Comparison of ENCODE assay signal across 18 cellular contexts in genomic region chr14:95180966-95181733, GRCh38.
"Had no signal": no experiment of that assay in that cellular context is flagged by ENCODE, and none has a peak within 500 bp of the region (broad histone marks: within the 10 kb centered on the region; RNA-seq: fewer than 3 reads in every experiment).

No MANE protein-coding gene starts in this region.

- DNase-seq: activated CD4-positive, alpha-beta memory T cell treated with anti-CD3 and anti-CD28 coated beads for 36 hours; activated CD4-positive, alpha-beta T cell treated with anti-CD3 and anti-CD28 coated beads for 48 hours; activated effector memory CD4-positive, alpha-beta T cell treated with Interleukin-2 at 50 U/mL for 16 hours; activated naive CD4-positive, alpha-beta T cell treated with anti-CD3 and anti-CD28 coated beads, Interleukin-2, amount 10 ng/mL, durations not matched to agents 7 days and 5 days; activated T-cell treated with anti-CD3 and anti-CD28 coated beads, Interleukin-2, amount 50 U/mL, for 72 hours; amygdala; effector CD8-positive, alpha-beta T cell; foreskin melanocyte; glutamatergic neuron; naive B cell; stimulated activated CD4-positive, alpha-beta T cell treated with anti-CD3 and anti-CD28 coated beads, Interleukin-4, amount 100 ng/mL, for 24 hours; stimulated activated naive CD4-positive, alpha-beta T cell treated with Interleukin-2 at 50 U/mL for 16 hours; T-helper 17 cell; upper lobe of left lung had no signal

- H3K27me3 ChIP-seq: upper lobe of left lung had no signal

- H3K9me3 ChIP-seq: prostate gland, thoracic aorta, upper lobe of left lung had no signal

- H3K4me3 ChIP-seq: cardiac muscle cell, lung, prostate gland, thoracic aorta, upper lobe of left lung had no signal

- ATAC-seq: activated T-cell treated with anti-CD3 and anti-CD28 coated beads, Interleukin-2, amount 50 U/mL, for 72 hours; T-helper 17 cell had no signal

- H3K27ac ChIP-seq: cardiac muscle cell, prostate gland, thoracic aorta, upper lobe of left lung had no signal

- H3K36me3 ChIP-seq: cardiac muscle cell, prostate gland, thoracic aorta, upper lobe of left lung had no signal

- H3K4me1 ChIP-seq: prostate gland had no signal
